In genomic region chr18:8254664-8255063, GRCh38 we compare ENCODE assay signal across 12 cellular contexts.
A peak's percentile ranks its signal among the peaks of the same experiment; 100 is the strongest.
DNase-seq lines count a peak whose midpoint lies in the region; ATAC-seq, FAIRE-seq and TF ChIP-seq lines count a peak whose summit lies in the region.
"Had no signal": no experiment of that assay in that cellular context is flagged by ENCODE, and none has a peak within 500 bp of the region (broad histone marks: within the 10 kb centered on the region; RNA-seq: fewer than 3 reads in every experiment).

No MANE protein-coding gene starts in this region.

- no peaks in the 10 kb centered on the region for H4K20me1 ChIP-seq in astrocyte (ENCODE audit: insufficient read depth, low read length)

- TF ChIP-seq POLR2A in heart left ventricle (IDR thresholded peaks at IDR 0.05), result no peak

- H3K4me2 ChIP-seq in astrocyte (ENCODE audit: low read length), result no peak overlapping the region

- ATAC-seq in heart left ventricle, result peak; percentile 80 to 90 (median 82)
- no peak for ATAC-seq in natural killer cell treated with Interleukin-12 subunit alpha and Interleukin-12 subunit beta and Interleukin-15 and Interleukin-18, amount 100 ng/mL, for 72 hours

- no peak overlapping the region for H2AFZ ChIP-seq in astrocyte (ENCODE audit: low read depth, low read length)

- H3K4me1 ChIP-seq in astrocyte (ENCODE audit: insufficient read depth, low read length) (no peaks in the 10 kb centered on the region), heart left ventricle (peaks cover 0 to 33% (median 10%) of the 10 kb centered on the region in 12 donors)

- H3K36me3 ChIP-seq in astrocyte (ENCODE audit: insufficient read depth, low read length) (no peaks in the 10 kb centered on the region), heart left ventricle (peaks cover 0 to 45% (median 6%) of the 10 kb centered on the region in 9 donors)

- intact Hi-C loops in heart left ventricle (cut with DNase I), result no loop called here

- TF ChIP-seq CTCF in astrocyte (IDR thresholded peaks at IDR 0.05; ENCODE audit: insufficient read depth, low read depth, low read length) (no peak), heart left ventricle (IDR thresholded peaks at IDR 0.05) (no peak)

- no peak overlapping the region for H3K27ac ChIP-seq in astrocyte (ENCODE audit: low read depth, low read length)
- peak overlapping the region in 2 of 12 donors; percentile 21 to 23 for H3K27ac ChIP-seq in heart left ventricle

- DNase-seq in AG20443 (ENCODE audit: low spot score), result peak; percentile 33
- DNase-seq in astrocyte (ENCODE audit: low read depth), result peak; percentile 27
- peak in 1 of 5 donors; percentile 35 for DNase-seq in heart left ventricle
- peak; percentile 55 for DNase-seq in myocyte (ENCODE audit: low read depth)
- DNase-seq in natural killer cell treated with Interleukin-12 subunit alpha and Interleukin-12 subunit beta and Interleukin-15 and Interleukin-18, amount 100 ng/mL, for 72 hours (ENCODE audit: low spot score), result no peak
- no peak for DNase-seq in NCI-H2171 treated with DMSO at 0.1 percent for 48 hours (lab: John Stamatoyannopoulos, UW)
- no peak for DNase-seq in activated naive CD4-positive, alpha-beta T cell treated with Interleukin-2 at 50 U/mL for 16 hours
- DNase-seq: CD8-positive, alpha-beta memory T cell; HCEC 1CT; MV-4-11; NCI-H1417 treated with DMSO at 0.1 percent for 48 hours; NCI-H2029 had no signal

- peaks cover 5% of the 10 kb centered on the region for H3K4me1 Mint-ChIP-seq in astrocyte (ENCODE audit: low read depth, unreplicated experiment)
- H3K4me1 Mint-ChIP-seq in natural killer cell treated with Interleukin-12 subunit alpha and Interleukin-12 subunit beta and Interleukin-15 and Interleukin-18, amount 100 ng/mL, for 72 hours (ENCODE audit: low read depth in 2 of 2), result no peaks in the 10 kb centered on the region
- H3K4me1 Mint-ChIP-seq: CD8-positive, alpha-beta memory T cell had no signal

- H3K27ac Mint-ChIP-seq in astrocyte (ENCODE audit: unreplicated experiment), result no peak overlapping the region
- no peak overlapping the region for H3K27ac Mint-ChIP-seq in natural killer cell treated with Interleukin-12 subunit alpha and Interleukin-12 subunit beta and Interleukin-15 and Interleukin-18, amount 100 ng/mL, for 72 hours
- H3K27ac Mint-ChIP-seq: CD8-positive, alpha-beta memory T cell had no signal

- H3K4me3 ChIP-seq in astrocyte (ENCODE audit: insufficient read depth, low read depth, low read length), result no peak overlapping the region
- H3K4me3 ChIP-seq in heart left ventricle, result no peak overlapping the region

- no peak for FAIRE-seq in astrocyte (lab: Jason Lieb, UNC)

- H3K27me3 ChIP-seq in astrocyte (ENCODE audit: insufficient read depth, low read length) (no peaks in the 10 kb centered on the region), heart left ventricle (no peaks in the 10 kb centered on the region)

- H3K36me3 Mint-ChIP-seq in astrocyte (ENCODE audit: low read depth, unreplicated experiment), result peaks cover 9% of the 10 kb centered on the region
- H3K36me3 Mint-ChIP-seq in natural killer cell treated with Interleukin-12 subunit alpha and Interleukin-12 subunit beta and Interleukin-15 and Interleukin-18, amount 100 ng/mL, for 72 hours, result no peaks in the 10 kb centered on the region

- no peaks in the 10 kb centered on the region for H3K79me2 ChIP-seq in astrocyte (ENCODE audit: insufficient read depth, low read length)

- 31 to 60% (median 36%) methylated on average over 2 of the region's 2 CpGs for WGBS in heart left ventricle, 4 donors

- no peak overlapping the region for H3K9ac ChIP-seq in astrocyte (ENCODE audit: low read length)

- no peaks in the 10 kb centered on the region for H3K9me3 Mint-ChIP-seq in astrocyte (ENCODE audit: unreplicated experiment)
- no peaks in the 10 kb centered on the region for H3K9me3 Mint-ChIP-seq in natural killer cell treated with Interleukin-12 subunit alpha and Interleukin-12 subunit beta and Interleukin-15 and Interleukin-18, amount 100 ng/mL, for 72 hours

- H3K9me3 ChIP-seq in astrocyte (ENCODE audit: insufficient read depth, low read depth, low read length) (no peaks in the 10 kb centered on the region), heart left ventricle (no peaks in the 10 kb centered on the region)

- no peaks in the 10 kb centered on the region for H3K27me3 Mint-ChIP-seq in astrocyte (ENCODE audit: low read depth, unreplicated experiment)
- no peaks in the 10 kb centered on the region for H3K27me3 Mint-ChIP-seq in natural killer cell treated with Interleukin-12 subunit alpha and Interleukin-12 subunit beta and Interleukin-15 and Interleukin-18, amount 100 ng/mL, for 72 hours
- H3K27me3 Mint-ChIP-seq: CD8-positive, alpha-beta memory T cell had no signal

- H3K4me3 Mint-ChIP-seq in astrocyte (ENCODE audit: unreplicated experiment), result no peak overlapping the region
- no peak overlapping the region for H3K4me3 Mint-ChIP-seq in natural killer cell treated with Interleukin-12 subunit alpha and Interleukin-12 subunit beta and Interleukin-15 and Interleukin-18, amount 100 ng/mL, for 72 hours
- H3K4me3 Mint-ChIP-seq: CD8-positive, alpha-beta memory T cell had no signal

Comparison
In these comparisons a context has a peak if more than half of its experiments do, and no peak if none do; other contexts are left out.
1. DNase-seq: peak in AG20443 (single experiment), astrocyte (single experiment) and myocyte (single experiment); none in natural killer cell treated with Interleukin-12 subunit alpha and Interleukin-12 subunit beta and Interleukin-15 and Interleukin-18, amount 100 ng/mL, for 72 hours (single experiment), NCI-H2171 treated with DMSO at 0.1 percent for 48 hours (single experiment) and activated naive CD4-positive, alpha-beta T cell treated with Interleukin-2 at 50 U/mL for 16 hours (single experiment).
2. ATAC-seq: peak in heart left ventricle (4 of 4); none in natural killer cell treated with Interleukin-12 subunit alpha and Interleukin-12 subunit beta and Interleukin-15 and Interleukin-18, amount 100 ng/mL, for 72 hours (0 of 2).